8 cellular contexts compared by ENCODE assay signal in genomic region chr19:12777217-12778019, GRCh38. TPM values are rescaled to one million over a fixed set of nuclear protein-coding genes. Genes with fewer than 3 reads are reported as not detected.
DNase-seq lines count a peak whose midpoint lies in the region; ATAC-seq and TF ChIP-seq lines count a peak whose summit lies in the region.

No MANE protein-coding gene starts in this region.

- TF ChIP-seq CTCF in HFF-Myc (IDR thresholded peaks at IDR 0.05; ENCODE audit: low read depth, low read length, missing control alignments) (peak; percentile 91), dorsolateral prefrontal cortex (IDR thresholded peaks at IDR 0.05 in 54 of 56, conservative IDR thresholded peaks at IDR 0.05 in 2 of 56; ENCODE audit: low read depth in 1 of 56, partially characterized antibody in 56 of 56) (peak; percentile 78 to 99 (median 96)), liver (IDR thresholded peaks at IDR 0.05; ENCODE audit: low read depth, low read length, missing input control) (peak; percentile 76)

- peak overlapping the region; percentile 65 to 72 for H3K9ac ChIP-seq in liver (ENCODE audit: low read depth in 1 of 2, low read length in 2 of 2)

- H3K27me3 Mint-ChIP-seq in activated CD4-positive, alpha-beta T cell treated with anti-CD3 and anti-CD28 coated beads, Interleukin-2, amount 10 ng/mL, durations not matched to agents 7 days and 5 days, result no peaks in the 10 kb centered on the region

- no peak for ATAC-seq in GM18867 (IDR thresholded peaks at IDR 0.05; ENCODE audit: unreplicated experiment)

- no peaks in the 10 kb centered on the region for H3K9me3 Mint-ChIP-seq in activated CD4-positive, alpha-beta T cell treated with anti-CD3 and anti-CD28 coated beads, Interleukin-2, amount 10 ng/mL, durations not matched to agents 7 days and 5 days

- peak overlapping the region; percentile 89 for H3K27ac Mint-ChIP-seq in activated CD4-positive, alpha-beta T cell treated with anti-CD3 and anti-CD28 coated beads, Interleukin-2, amount 10 ng/mL, durations not matched to agents 7 days and 5 days

- peaks cover 50% of the 10 kb centered on the region for H3K4me1 Mint-ChIP-seq in activated CD4-positive, alpha-beta T cell treated with anti-CD3 and anti-CD28 coated beads, Interleukin-2, amount 10 ng/mL, durations not matched to agents 7 days and 5 days

- no peaks in the 10 kb centered on the region for H3K36me3 Mint-ChIP-seq in activated CD4-positive, alpha-beta T cell treated with anti-CD3 and anti-CD28 coated beads, Interleukin-2, amount 10 ng/mL, durations not matched to agents 7 days and 5 days (ENCODE audit: low read depth)

- peak overlapping the region; percentile 79 for H3K4me3 Mint-ChIP-seq in activated CD4-positive, alpha-beta T cell treated with anti-CD3 and anti-CD28 coated beads, Interleukin-2, amount 10 ng/mL, durations not matched to agents 7 days and 5 days

- peak; percentile 86 to 94 for TF ChIP-seq RAD21 in liver (IDR thresholded peaks at IDR 0.05)

- no peaks in the 10 kb centered on the region for H3K9me3 ChIP-seq in liver (ENCODE audit: control insufficient read depth in 4 of 4, low read length in 3 of 4)

- CTCF ChIA-PET in activated CD4-positive, alpha-beta T cell treated with anti-CD3 and anti-CD28 coated beads, Interleukin-2, amount 10 ng/mL, durations not matched to agents 7 days and 5 days (lab: Charles Lee), result interaction anchor here (1.0 to 4.8 kb wide), 16 partner anchors 9 to 70 kb away, joined by 3 to 68 read pairs (median 6); partner anchors contain the start of genes JUNB and RNASEH2A

- intact Hi-C loops in dorsolateral prefrontal cortex (cut with DNase I), result loop anchor here (1.0 kb wide), 1 partner anchor 19 kb away; no protein-coding TSS in a partner anchor

- H3K36me3 ChIP-seq in liver (ENCODE audit: control insufficient read depth in 4 of 4, insufficient read depth in 3 of 4, low read depth in 1 of 4, low read length in 3 of 4), result peaks cover 0 to 2% (median 0%) of the 10 kb centered on the region in 4 donors

- H3K4me1 ChIP-seq in liver (ENCODE audit: control insufficient read depth in 4 of 4, insufficient read depth in 4 of 4, low read length in 3 of 4), result peaks cover 12 to 31% (median 23%) of the 10 kb centered on the region in 4 donors

- 12% methylated on average over 43 of the region's 43 CpGs for whole genome bisulfite sequencing in liver

- H3K27me3 ChIP-seq in dorsolateral prefrontal cortex (no peaks in the 10 kb centered on the region), liver (ENCODE audit: control insufficient read depth in 4 of 4, insufficient read depth in 4 of 4, low read length in 3 of 4) (no peaks in the 10 kb centered on the region)

- H3K27ac ChIP-seq in dorsolateral prefrontal cortex (peak overlapping the region; percentile 55 to 99 (median 95)), liver (ENCODE audit: low read depth in 1 of 2, low read length in 2 of 2) (peak overlapping the region; percentile 90 to 93)

- H3K4me3 ChIP-seq in HFF-Myc (replicated peaks; ENCODE audit: low read depth, low read length), result peak overlapping the region; percentile 55
- H3K4me3 ChIP-seq in dorsolateral prefrontal cortex, result peak overlapping the region; percentile 54 to 84 (median 71)
- peak overlapping the region; percentile 59 to 81 (median 77) for H3K4me3 ChIP-seq in liver (ENCODE audit: low read depth in 1 of 3, low read length in 3 of 3)

- POLR2A ChIA-PET in activated CD4-positive, alpha-beta T cell treated with anti-CD3 and anti-CD28 coated beads, Interleukin-2, amount 10 ng/mL, durations not matched to agents 7 days and 5 days (lab: Charles Lee), result interaction anchor here (1.1 to 3.6 kb wide), 2 partner anchors 12 to 15 kb away, joined by 3 to 50 read pairs; partner anchors contain the start of gene JUNB

- peak; percentile 87 for DNase-seq in COLO668 (lab: John Stamatoyannopoulos, UW; ENCODE audit: unreplicated experiment)
- DNase-seq in HFF-Myc (ENCODE audit: extremely low read depth, low read depth), result no peak
- peak; percentile 62 for DNase-seq in NCI-H510A (lab: John Stamatoyannopoulos, UW)
- peak; percentile 77 for DNase-seq in activated CD4-positive, alpha-beta T cell treated with anti-CD3 and anti-CD28 coated beads, Interleukin-2, amount 10 ng/mL, durations not matched to agents 7 days and 5 days
- peak in 9 of 10 donors; percentile 61 to 88 (median 78) for DNase-seq in dorsolateral prefrontal cortex
- peak; percentile 83 for DNase-seq in stimulated activated CD4-positive, alpha-beta T cell treated with anti-CD3 and anti-CD28 coated beads, Interleukin-4, amount 100 ng/mL, for 24 hours

TF ChIP-seq in liver, 16 proteins besides CTCF, POLR2A, EP300 and RAD21:
- TF ChIP-seq RXRA (IDR thresholded peaks at IDR 0.05) (no peak), YY1 (IDR thresholded peaks at IDR 0.05) (peak; percentile 28)

RNA-seq across cellular contexts. Expression of gene HOOK2, which starts 2.1 kb away (rescaled TPM):
- total RNA-seq in activated CD4-positive, alpha-beta T cell treated with anti-CD3 and anti-CD28 coated beads, Interleukin-2, amount 10 ng/mL, durations not matched to agents 7 days and 5 days, result 10 to 100 TPM; 13.9 to 14.0 TPM
- total RNA-seq in dorsolateral prefrontal cortex (10 to 100 TPM; 23.0 to 79.0 (median 41.2) TPM), liver (10 to 100 TPM; 11.3 to 36.4 TPM)
- polyA plus RNA-seq in liver, result 10 to 100 TPM; 12.9 to 17.0 TPM

RNA-seq across cellular contexts. Expression of gene JUNB, which starts 13.9 kb away (rescaled TPM):
- 10 to 100 TPM; 66.7 to 78.4 TPM for total RNA-seq in activated CD4-positive, alpha-beta T cell treated with anti-CD3 and anti-CD28 coated beads, Interleukin-2, amount 10 ng/mL, durations not matched to agents 7 days and 5 days
- total RNA-seq in dorsolateral prefrontal cortex (100 to 1,000 TPM in 14 of 120 experiments, 10 to 100 TPM in 106; 14.0 to 268 (median 48.2) TPM), liver (10 to 100 TPM; 68.6 to 79.2 TPM)
- 10 to 100 TPM; 32.7 to 44.6 TPM for polyA plus RNA-seq in liver

RNA-seq across cellular contexts. Expression of gene PRDX2, which starts 24.2 kb away (rescaled TPM):
- total RNA-seq in activated CD4-positive, alpha-beta T cell treated with anti-CD3 and anti-CD28 coated beads, Interleukin-2, amount 10 ng/mL, durations not matched to agents 7 days and 5 days, result 100 to 1,000 TPM; 274 to 288 TPM
- total RNA-seq in dorsolateral prefrontal cortex (100 to 1,000 TPM; 234 to 491 (median 396) TPM), liver (1,000 to 10,000 TPM in 1 of 2 donors, 100 to 1,000 TPM in 1; 222 to 1,737 TPM)
- 100 to 1,000 TPM; 265 to 301 TPM for polyA plus RNA-seq in liver

RNA-seq across cellular contexts. Expression of gene THSD8, which starts 24.5 kb away (rescaled TPM):
- 10 to 100 TPM; 27.0 to 31.1 TPM for total RNA-seq in activated CD4-positive, alpha-beta T cell treated with anti-CD3 and anti-CD28 coated beads, Interleukin-2, amount 10 ng/mL, durations not matched to agents 7 days and 5 days
- 1 to 10 TPM in 86 of 120 experiments, under 1 TPM in 8, not detected in 26; 0.63 to 7.4 (median 2.4) TPM for total RNA-seq in dorsolateral prefrontal cortex
- total RNA-seq in liver, result under 1 TPM in 1 of 2 donors, not detected in 1; 0.33 TPM
- under 1 TPM; 0.22 to 0.35 TPM for polyA plus RNA-seq in liver

RNA-seq across cellular contexts. Expression of gene BEST2, which starts 25.8 kb away (rescaled TPM):
- total RNA-seq in activated CD4-positive, alpha-beta T cell treated with anti-CD3 and anti-CD28 coated beads, Interleukin-2, amount 10 ng/mL, durations not matched to agents 7 days and 5 days, result not detected
- total RNA-seq in dorsolateral prefrontal cortex (under 1 TPM in 9 of 120 experiments, not detected in 111; 0.24 to 0.53 (median 0.29) TPM), liver (not detected)
- polyA plus RNA-seq in liver, result not detected
